In the genomic region with DNA sequence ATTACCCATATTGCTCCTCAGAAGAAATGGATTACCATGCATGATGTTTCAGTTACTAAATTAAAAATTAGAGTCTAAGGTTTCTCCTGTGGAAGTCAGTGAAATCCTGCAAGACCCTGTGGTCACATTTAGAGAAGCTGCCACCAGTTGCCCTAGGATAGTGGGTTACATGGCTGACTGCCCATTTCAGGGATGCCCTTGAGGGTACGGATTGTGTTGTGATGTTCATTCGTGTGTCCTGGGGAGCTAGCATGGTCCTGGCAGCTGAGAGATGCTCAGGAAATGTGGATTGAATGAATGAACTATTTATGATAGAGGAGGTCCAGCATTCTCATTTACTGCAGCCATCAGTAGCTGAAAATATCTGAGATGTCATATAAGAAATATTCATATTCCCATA, we compare ENCODE assay signal across 26 cellular contexts. TPM values are rescaled to one million over a fixed set of nuclear protein-coding genes. Genes with fewer than 3 reads are reported as not detected.
"Had no signal": no experiment of that assay in that cellular context is flagged by ENCODE, and none has a peak within 500 bp of the region (broad histone marks: within the 10 kb centered on the region; RNA-seq: fewer than 3 reads in every experiment).

No MANE protein-coding gene starts in this region.

- H3K36me3 Mint-ChIP-seq: T-cell had no signal

- H3K4me3 Mint-ChIP-seq: activated B cell treated with CpG ODN at 0.5 μM for 24 hours; activated CD8-positive, alpha-beta T cell treated with anti-CD3 and anti-CD28 coated beads for 36 hours; activated naive CD8-positive, alpha-beta T cell; activated T-cell treated with anti-CD3 and anti-CD28 coated beads, Interleukin-2, amount 50 U/mL, for 4 hours; activated T-helper 17 cell treated with anti-CD3 and anti-CD28 coated beads, Interleukin-2, amount 50 U/mL, for 72 hours; effector memory CD8-positive, alpha-beta T cell; T-cell; T-helper 1 cell treated with Interleukin-12 subunit alpha and Interleukin-12 subunit beta and Interleukin-4 antibody, amounts not matched to agents 30 μg/mL and 1 μg/mL, for 36 hours had no signal

- H3K4me1 Mint-ChIP-seq: activated B cell treated with CpG ODN at 0.5 μM for 24 hours; activated T-helper 17 cell treated with anti-CD3 and anti-CD28 coated beads, Interleukin-2, amount 50 U/mL, for 72 hours; T-cell had no signal

- H3K4me1 ChIP-seq: esophagus squamous epithelium had no signal

- ATAC-seq: activated CD4-positive, CD25-positive, alpha-beta regulatory T cell treated with anti-CD3 and anti-CD28 coated beads, Interleukin-2, amount 50 U/mL, for 24 hours; activated CD8-positive, alpha-beta T cell treated with anti-CD3 and anti-CD28 coated beads for 36 hours; activated T-cell treated with anti-CD3 and anti-CD28 coated beads, Interleukin-2, amount 50 U/mL, for 4 hours; activated T-helper 17 cell treated with anti-CD3 and anti-CD28 coated beads, Interleukin-2, amount 50 U/mL, for 72 hours; effector memory CD8-positive, alpha-beta T cell; T-cell had no signal

- H3K36me3 ChIP-seq: esophagus squamous epithelium, WERI-Rb-1 had no signal

- H3K4me3 ChIP-seq: esophagus squamous epithelium had no signal

- H3K27ac ChIP-seq: epithelial cell of prostate, esophagus squamous epithelium, WERI-Rb-1 had no signal

- H3K9me3 Mint-ChIP-seq: T-helper 1 cell treated with Interleukin-12 subunit alpha and Interleukin-12 subunit beta and Interleukin-4 antibody, amounts not matched to agents 30 μg/mL and 1 μg/mL, for 36 hours had no signal

- DNase-seq: activated B cell treated with CpG ODN at 0.5 μM for 24 hours; activated CD4-positive, alpha-beta T cell treated with anti-CD3 and anti-CD28 coated beads for 48 hours; activated CD4-positive, alpha-beta T cell treated with anti-CD3 and anti-CD28 coated beads, Interleukin-2, amount 50 U/mL, for 1 hour; activated CD4-positive, alpha-beta T cell treated with anti-CD3 and anti-CD28 coated beads, Interleukin-2, amount 50 U/mL, for 48 hours; activated CD8-positive, alpha-beta memory T cell treated with anti-CD3 and anti-CD28 coated beads for 24 hours; activated CD8-positive, alpha-beta T cell treated with anti-CD3 and anti-CD28 coated beads for 36 hours; activated effector memory CD4-positive, alpha-beta T cell treated with Interleukin-2 at 50 U/mL for 16 hours; activated gamma-delta T cell treated with Interleukin-2 at 50 U/mL for 16 hours; activated naive CD4-positive, alpha-beta T cell treated with anti-CD3 and anti-CD28 coated beads, Interleukin-2, amount 50 U/mL, for 16 hours; activated naive CD4-positive, alpha-beta T cell treated with Interleukin-2 at 50 U/mL for 16 hours; activated T-cell treated with anti-CD3 and anti-CD28 coated beads, Interleukin-2, amount 50 U/mL, for 4 hours; amniotic stem cell; cortex of kidney; dermis blood vessel endothelial cell; effector CD4-positive, alpha-beta T cell; effector memory CD8-positive, alpha-beta T cell; esophagus squamous epithelium; T-cell; T1000; WERI-Rb-1 had no signal

- H3K27ac Mint-ChIP-seq: activated B cell treated with CpG ODN at 0.5 μM for 24 hours; activated CD8-positive, alpha-beta T cell treated with anti-CD3 and anti-CD28 coated beads for 36 hours; activated naive CD8-positive, alpha-beta T cell; activated T-helper 17 cell treated with anti-CD3 and anti-CD28 coated beads, Interleukin-2, amount 50 U/mL, for 72 hours; effector memory CD8-positive, alpha-beta T cell; T-cell; T-helper 1 cell treated with Interleukin-12 subunit alpha and Interleukin-12 subunit beta and Interleukin-4 antibody, amounts not matched to agents 30 μg/mL and 1 μg/mL, for 36 hours had no signal

RNA-seq across cellular contexts. Expression of gene TMEM178B, which starts 55.1 kb away (rescaled TPM):
- total RNA-seq: endothelial cell of umbilical vein had no signal
- polyA plus RNA-seq: endothelial cell of umbilical vein had no signal
